ENCODE assay signal across 25 cellular contexts in the genomic region with DNA sequence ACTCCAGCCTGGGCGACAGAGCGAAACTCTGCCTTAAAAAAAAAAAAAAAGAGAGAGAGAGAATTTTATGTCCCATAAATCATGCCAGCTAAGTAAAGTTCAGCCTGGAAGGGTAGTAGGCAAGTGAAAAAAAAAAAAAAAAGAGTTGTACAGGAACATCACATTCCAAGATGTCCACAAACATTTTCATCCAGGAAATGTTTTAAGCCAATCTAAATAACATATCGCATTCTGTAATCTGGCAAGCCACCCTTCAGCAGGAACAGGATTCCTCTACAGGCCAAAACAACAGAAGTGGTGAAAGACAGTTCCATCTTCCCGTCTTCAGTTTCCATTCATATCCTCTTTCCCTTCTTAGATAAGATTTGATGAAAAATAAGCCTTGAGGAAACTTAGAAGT.
"Had no signal": no experiment of that assay in that cellular context is flagged by ENCODE, and none has a peak within 500 bp of the region (broad histone marks: within the 10 kb centered on the region; RNA-seq: fewer than 3 reads in every experiment).

No MANE protein-coding gene starts in this region.

- ATAC-seq: mucosa of descending colon; naive thymus-derived CD4-positive, alpha-beta T cell; natural killer cell treated with Interleukin-12 subunit alpha and Interleukin-12 subunit beta and Interleukin-15 and Interleukin-18, amount 100 ng/mL, for 72 hours; pancreas; right cardiac atrium; stimulated activated memory B cell treated with anti-CD40 and anti-IgM and Interleukin-4, amounts not matched to agents 10 μg/mL and 1 μg/mL and 100 μg/mL, for 72 hours; stimulated activated naive CD8-positive, alpha-beta T cell treated with anti-CD3 and anti-CD28 coated beads, Interleukin-15, amount 100 ng/mL, for 72 hours had no signal

- DNase-seq: islet precursor cell; left ventricle myocardium inferior; midbrain; mucosa of descending colon; naive thymus-derived CD4-positive, alpha-beta T cell; pancreas; posterior cingulate gyrus; retina; right cardiac atrium; sigmoid colon; small intestine; stimulated activated CD4-positive, alpha-beta T cell treated with anti-CD3 and anti-CD28 coated beads, Interleukin-1b, Interleukin-23, amount 100 ng/mL, for 48 hours; stimulated activated CD4-positive, alpha-beta T cell treated with anti-CD3 and anti-CD28 coated beads, Interleukin-2, amount 100 ng/mL, for 48 hours; stimulated activated CD4-positive, alpha-beta T cell treated with anti-CD3 and anti-CD28 coated beads, Interleukin-4, amount 100 ng/mL, for 4 hours; stimulated activated CD8-positive, alpha-beta memory T cell treated with anti-CD3 and anti-CD28 coated beads, Interleukin-4, amount 100 ng/mL, for 48 hours; stimulated activated naive CD4-positive, alpha-beta T cell treated with Interleukin-2 at 50 U/mL for 16 hours; stimulated activated naive CD8-positive, alpha-beta T cell treated with anti-CD3 and anti-CD28 coated beads, Interleukin-15, amount 100 ng/mL, for 72 hours; substantia nigra; uterus had no signal

- H3K9me3 ChIP-seq: mucosa of descending colon, pancreas, prostate gland, sigmoid colon, tibial nerve, uterus had no signal

- H3K4me3 ChIP-seq: hepatocyte, left ventricle myocardium inferior, lung, mucosa of descending colon, pancreas, prostate gland, sigmoid colon, tibial nerve, uterus had no signal

- H3K27me3 ChIP-seq: hepatocyte, pancreas, sigmoid colon, tibial nerve, uterus had no signal

- H3K36me3 ChIP-seq: left ventricle myocardium inferior, pancreas, prostate gland, sigmoid colon, tibial nerve, uterus had no signal

- H3K27ac ChIP-seq: hepatocyte, left ventricle myocardium inferior, pancreas, prostate gland, sigmoid colon, tibial nerve, uterus had no signal

- H3K4me1 ChIP-seq: left ventricle myocardium inferior, pancreas, prostate gland, sigmoid colon, tibial nerve, uterus had no signal
